Comparison of ENCODE assay signal across 12 cellular contexts in genomic region chr2:42172020-42172419, GRCh38. TPM values are rescaled to one million over a fixed set of nuclear protein-coding genes. Genes with fewer than 3 reads are reported as not detected.
A peak's percentile ranks its signal among the peaks of the same experiment; 100 is the strongest.
DNase-seq lines count a peak whose midpoint lies in the region; ATAC-seq and TF ChIP-seq lines count a peak whose summit lies in the region.
"Had no signal": no experiment of that assay in that cellular context is flagged by ENCODE, and none has a peak within 500 bp of the region (broad histone marks: within the 10 kb centered on the region; RNA-seq: fewer than 3 reads in every experiment).

No MANE protein-coding gene starts in this region.

- H3K27me3 ChIP-seq in DND-41 (ENCODE audit: insufficient read depth, low read length, poor library complexity) = no peaks in the 10 kb centered on the region
- no peaks in the 10 kb centered on the region for H3K27me3 ChIP-seq in OCI-LY3 (ENCODE audit: low read depth, low read length)
- H3K27me3 ChIP-seq in uterus = no peaks in the 10 kb centered on the region
- no peaks in the 10 kb centered on the region for H3K27me3 ChIP-seq in left ventricle myocardium inferior (ENCODE audit: low read depth)

- no peak for DNase-seq in DND-41
- DNase-seq in fibroblast of villous mesenchyme (ENCODE audit: low read depth) = no peak
- no peak for DNase-seq in skeletal muscle cell (ENCODE audit: low read depth)
- no peak for DNase-seq in uterus
- DNase-seq in left ventricle myocardium inferior = no peak
- no peak for DNase-seq in NCI-H1048 (lab: John Stamatoyannopoulos, UW)
- no peak for DNase-seq in stimulated activated CD4-positive, alpha-beta T cell treated with anti-CD3 and anti-CD28 coated beads, Interleukin-4, amount 100 ng/mL, for 1 hour
- DNase-seq: activated naive CD4-positive, alpha-beta T cell treated with anti-CD3 and anti-CD28 coated beads, Interleukin-2, amount 50 U/mL, for 16 hours; DMS 273 treated with DMSO at 0.1 percent for 48 hours; immature natural killer cell; posterior cingulate gyrus had no signal

- H3K9me3 ChIP-seq in DND-41 (ENCODE audit: insufficient read depth, low read length, severe bottlenecking) (no peaks in the 10 kb centered on the region), OCI-LY3 (ENCODE audit: insufficient read depth, low read length) (no peaks in the 10 kb centered on the region), uterus (no peaks in the 10 kb centered on the region), left ventricle myocardium inferior (replicated peaks) (no peaks in the 10 kb centered on the region)

- no peak for TF ChIP-seq POLR2A in uterus (IDR thresholded peaks at IDR 0.05)

- H3K4me3 ChIP-seq in DND-41 (ENCODE audit: low read depth in 1 of 2, low read length in 2 of 2) = peak overlapping the region in 1 of 2 experiments; percentile 65; a peak in 2 of 4 replicates
- H3K4me3 ChIP-seq in OCI-LY3 (ENCODE audit: low read length) = peak overlapping the region; percentile 90
- H3K4me3 ChIP-seq in fibroblast of villous mesenchyme (ENCODE audit: low read depth, low read length) = peak overlapping the region; percentile 94
- peak overlapping the region; percentile 66 for H3K4me3 ChIP-seq in skeletal muscle cell (ENCODE audit: low read depth, low read length)
- H3K4me3 ChIP-seq in uterus = no peak overlapping the region
- no peak overlapping the region for H3K4me3 ChIP-seq in left ventricle myocardium inferior

- peaks cover 77% of the 10 kb centered on the region for H3K79me2 ChIP-seq in DND-41 (ENCODE audit: insufficient read depth, low read length)
- peaks cover 77% of the 10 kb centered on the region for H3K79me2 ChIP-seq in OCI-LY3 (ENCODE audit: low read length)

- H3K4me2 ChIP-seq in DND-41 (ENCODE audit: insufficient read depth, low read length) (peak overlapping the region; percentile 82), OCI-LY3 (ENCODE audit: low read length) (peak overlapping the region; percentile 90)

- H3K4me1 ChIP-seq in DND-41 (ENCODE audit: insufficient read depth, low read length) (peaks cover 43% of the 10 kb centered on the region), OCI-LY3 (ENCODE audit: low read length) (peaks cover 32% of the 10 kb centered on the region), uterus (peaks cover 0 to 12% of the 10 kb centered on the region in 2 donors), left ventricle myocardium inferior (peaks cover 32% of the 10 kb centered on the region)

- no peak for ATAC-seq in DND-41 (ENCODE audit: insufficient read depth, low read depth)

- H3K27ac ChIP-seq in DND-41 (ENCODE audit: low read length) = peak overlapping the region; percentile 54
- H3K27ac ChIP-seq in OCI-LY3 (ENCODE audit: low read length) = peak overlapping the region; percentile 79
- H3K27ac ChIP-seq in uterus = peak overlapping the region in 1 of 2 donors; percentile 90
- no peak overlapping the region for H3K27ac ChIP-seq in left ventricle myocardium inferior (replicated peaks)

- H3K9ac ChIP-seq in DND-41 (ENCODE audit: low read depth, low read length) (peak overlapping the region; percentile 81; the same call in 1 of the 2 replicates), OCI-LY3 (ENCODE audit: low read length) (peak overlapping the region; percentile 79)

- H2AFZ ChIP-seq in DND-41 (ENCODE audit: low read depth, low read length) (no peak overlapping the region), OCI-LY3 (ENCODE audit: low read depth, low read length) (no peak overlapping the region)

- intact Hi-C loops in uterus (cut with DNase I; ENCODE audit: low total_unique reads) (no loop called here), left ventricle myocardium inferior (cut with micrococcal nuclease) (no loop called here)

- TF ChIP-seq CTCF in DND-41 (IDR thresholded peaks at IDR 0.05; ENCODE audit: borderline replicate concordance, extremely low read depth, low read length, poor library complexity, severe bottlenecking) = no peak
- TF ChIP-seq CTCF in OCI-LY3 (IDR thresholded peaks at IDR 0.05; ENCODE audit: low read depth, low read length) = no peak
- TF ChIP-seq CTCF in fibroblast of villous mesenchyme (IDR thresholded peaks at IDR 0.05; ENCODE audit: insufficient read depth, low read depth, low read length) = no peak
- TF ChIP-seq CTCF in uterus (IDR thresholded peaks at IDR 0.05) = no peak
- TF ChIP-seq CTCF in left ventricle myocardium inferior (IDR thresholded peaks at IDR 0.05; ENCODE audit: borderline replicate concordance) = no peak

- peaks cover 3% of the 10 kb centered on the region; the same call in 1 of the 2 replicates for H4K20me1 ChIP-seq in DND-41 (ENCODE audit: insufficient read depth, low read length)
- peaks cover 45% of the 10 kb centered on the region for H4K20me1 ChIP-seq in OCI-LY3 (ENCODE audit: insufficient read depth, low read length)

- H3K36me3 ChIP-seq in DND-41 (ENCODE audit: insufficient read depth, low read length) (no peaks in the 10 kb centered on the region), OCI-LY3 (replicated peaks; ENCODE audit: low read depth, low read length) (peaks cover 3% of the 10 kb centered on the region), uterus (no peaks in the 10 kb centered on the region), left ventricle myocardium inferior (no peaks in the 10 kb centered on the region)

RNA-seq across cellular contexts. Expression of gene EML4, which starts 2.9 kb away (rescaled TPM):
- total RNA-seq in fibroblast of villous mesenchyme = 65.1 and 88.1 TPM in 2 replicates
- 10 to 100 TPM; 27.4 to 96.8 (median 58.0) TPM for total RNA-seq in uterus
- 4.3 TPM for total RNA-seq in left ventricle myocardium inferior

Comparison
In these comparisons a context has a peak if more than half of its experiments do, and no peak if none do; other contexts are left out.
1. H3K4me3 ChIP-seq: peak in OCI-LY3 (single experiment), fibroblast of villous mesenchyme (single experiment) and skeletal muscle cell (single experiment); none in uterus (0 of 2) and left ventricle myocardium inferior (single experiment).